ENCODE assay signal across 27 cellular contexts in the genomic region with DNA sequence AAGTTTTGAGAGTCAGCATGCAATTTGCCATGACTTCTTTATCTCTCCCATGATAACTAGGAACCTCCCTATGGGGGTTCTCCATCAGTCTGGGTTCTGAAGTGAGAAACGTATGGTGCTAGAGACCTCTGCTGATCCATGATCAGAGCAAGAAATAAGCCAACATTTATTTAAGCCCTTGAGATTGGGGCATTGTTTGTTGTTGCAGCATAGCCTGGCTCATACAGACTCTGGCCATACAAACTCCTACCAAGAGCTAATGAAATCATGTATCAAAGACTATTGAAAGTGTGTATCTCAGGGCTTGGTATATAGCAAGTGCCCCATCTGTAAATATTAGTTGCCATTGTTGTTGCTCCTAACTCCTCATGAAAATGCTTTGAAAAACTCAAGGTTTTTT.
"Had no signal": no experiment of that assay in that cellular context is flagged by ENCODE, and none has a peak within 500 bp of the region (broad histone marks: within the 10 kb centered on the region; RNA-seq: fewer than 3 reads in every experiment).

No MANE protein-coding gene starts in this region.

- DNase-seq: stimulated activated CD4-positive, alpha-beta T cell treated with anti-CD3 and anti-CD28 coated beads, Interleukin-2, amount 100 ng/mL, for 48 hours; stimulated activated CD4-positive, alpha-beta T cell treated with anti-CD3 and anti-CD28 coated beads, Interleukin-4, amount 100 ng/mL, for 1 hour; stimulated activated CD4-positive, alpha-beta T cell treated with anti-CD3 and anti-CD28 coated beads, Interleukin-4, amount 100 ng/mL, for 24 hours; stimulated activated CD4-positive, alpha-beta T cell treated with anti-CD3 and anti-CD28 coated beads, Interleukin-4, amount 100 ng/mL, for 4 hours; stimulated activated CD8-positive, alpha-beta memory T cell treated with anti-CD3 and anti-CD28 coated beads, Interleukin-4, amount 100 ng/mL, for 48 hours; stimulated activated naive B cell treated with anti-CD40 and anti-IgM and Interleukin-4, amounts not matched to agents 10 μg/mL and 1 μg/mL and 100 μg/mL, for 72 hours; stimulated activated naive CD4-positive, alpha-beta T cell; stimulated activated naive CD4-positive, alpha-beta T cell treated with Interleukin-2 at 50 U/mL for 16 hours; stimulated activated naive CD8-positive, alpha-beta T cell treated with anti-CD3 and anti-CD28 coated beads, Interleukin-15, amount 100 ng/mL, for 72 hours; stimulated activated naive CD8-positive, alpha-beta T cell treated with anti-CD3 and anti-CD28 coated beads, Interleukin-15, Interleukin-2, amounts not matched to agents 100 U/mL and 50 U/mL, for 24 hours; stomach; substantia nigra; testis; thyroid gland; tibial artery; transverse colon; trophoblast cell; upper lobe of left lung; upper lobe of right lung; uterus had no signal

- FAIRE-seq: urothelium cell line had no signal

- H3K27me3 ChIP-seq: stomach, suprapubic skin, testis, thyroid gland, tibial nerve, transverse colon, upper lobe of left lung, upper lobe of right lung, uterus, vagina had no signal

- H3K27ac ChIP-seq: stomach, suprapubic skin, testis, thoracic aorta, thyroid gland, tibial artery, tibial nerve, transverse colon, upper lobe of left lung, upper lobe of right lung, uterus, vagina had no signal

- H3K36me3 ChIP-seq: stomach, suprapubic skin, thoracic aorta, thyroid gland, tibial artery, tibial nerve, transverse colon, upper lobe of left lung, upper lobe of right lung, uterus, vagina had no signal

- H3K4me1 ChIP-seq: testis, thyroid gland, tibial artery, tibial nerve, transverse colon, upper lobe of left lung, upper lobe of right lung, uterus, vagina had no signal

- ATAC-seq: stimulated activated effector memory CD8-positive, alpha-beta T cell treated with anti-CD3 and anti-CD28 coated beads, Interleukin-12 subunit alpha, Interleukin-12 subunit beta, amount 100 ng/mL, for 72 hours; stimulated activated memory B cell treated with anti-CD40 and anti-IgM and Interleukin-4, amounts not matched to agents 10 μg/mL and 1 μg/mL and 100 μg/mL, for 72 hours; stimulated activated naive B cell treated with anti-CD40 and anti-IgM and Interleukin-4, amounts not matched to agents 10 μg/mL and 1 μg/mL and 100 μg/mL, for 72 hours; stimulated activated naive CD8-positive, alpha-beta T cell treated with anti-CD3 and anti-CD28 coated beads, Interleukin-15, amount 100 ng/mL, for 72 hours; stimulated activated naive CD8-positive, alpha-beta T cell treated with anti-CD3 and anti-CD28 coated beads, Interleukin-15, Interleukin-2, amounts not matched to agents 100 U/mL and 50 U/mL, for 24 hours; upper lobe of right lung had no signal

- H3K4me3 ChIP-seq: stomach, suprapubic skin, testis, thoracic aorta, thyroid gland, tibial artery, tibial nerve, transverse colon, upper lobe of left lung, upper lobe of right lung, uterus, vagina had no signal

- H3K9me3 ChIP-seq: testis, thoracic aorta, thyroid gland, transverse colon, upper lobe of right lung, uterus, vagina had no signal
